11 cellular contexts compared by ENCODE assay signal in genomic region chr7:36639826-36640225, GRCh38.
DNase-seq lines count a peak whose midpoint lies in the region; ATAC-seq and TF ChIP-seq lines count a peak whose summit lies in the region.
"Had no signal": no experiment of that assay in that cellular context is flagged by ENCODE, and none has a peak within 500 bp of the region (broad histone marks: within the 10 kb centered on the region; RNA-seq: fewer than 3 reads in every experiment).

No MANE protein-coding gene starts in this region.

- H3K4me1 ChIP-seq in gastroesophageal sphincter: no peaks in the 10 kb centered on the region

- no peak for TF ChIP-seq EP300 in gastroesophageal sphincter (IDR thresholded peaks at IDR 0.05)

- no peaks in the 10 kb centered on the region for H3K27me3 ChIP-seq in gastroesophageal sphincter

- no peak for TF ChIP-seq POLR2A in gastroesophageal sphincter (IDR thresholded peaks at IDR 0.05)

- no peaks in the 10 kb centered on the region for H3K27me3 Mint-ChIP-seq in activated CD4-positive, alpha-beta T cell treated with anti-CD3 and anti-CD28 coated beads for 36 hours
- no peaks in the 10 kb centered on the region for H3K27me3 Mint-ChIP-seq in stimulated activated naive CD8-positive, alpha-beta T cell treated with anti-CD3 and anti-CD28 coated beads, Interleukin-15, amount 100 ng/mL, for 72 hours

- no peaks in the 10 kb centered on the region for H3K9me3 ChIP-seq in gastroesophageal sphincter

- H3K4me3 ChIP-seq in gastroesophageal sphincter: no peak overlapping the region

- H3K4me1 Mint-ChIP-seq in activated CD4-positive, alpha-beta T cell treated with anti-CD3 and anti-CD28 coated beads for 36 hours: peaks cover 75% of the 10 kb centered on the region
- H3K4me1 Mint-ChIP-seq in stimulated activated naive CD8-positive, alpha-beta T cell treated with anti-CD3 and anti-CD28 coated beads, Interleukin-15, amount 100 ng/mL, for 72 hours: peaks cover 78% of the 10 kb centered on the region

- CTCF ChIA-PET in activated CD4-positive, alpha-beta T cell treated with anti-CD3 and anti-CD28 coated beads for 36 hours (lab: Charles Lee): interaction anchor here (0.5 to 3.1 kb wide), 5 partner anchors 9 to 327 kb away, joined by 3 to 15 read pairs (median 4); no protein-coding TSS in a partner anchor

- no peak overlapping the region for H3K27ac ChIP-seq in gastroesophageal sphincter

- TF ChIP-seq CTCF in gastroesophageal sphincter (IDR thresholded peaks at IDR 0.05): no peak

- H3K27ac Mint-ChIP-seq in activated CD4-positive, alpha-beta T cell treated with anti-CD3 and anti-CD28 coated beads for 36 hours: peak overlapping the region; percentile 69
- peak overlapping the region; percentile 92 for H3K27ac Mint-ChIP-seq in stimulated activated naive CD8-positive, alpha-beta T cell treated with anti-CD3 and anti-CD28 coated beads, Interleukin-15, amount 100 ng/mL, for 72 hours

- POLR2A ChIA-PET in activated CD4-positive, alpha-beta T cell treated with anti-CD3 and anti-CD28 coated beads for 36 hours (lab: Charles Lee): interaction anchor here (0.6 kb wide), 1 partner anchor 1504 kb away, joined by 4 read pairs; no protein-coding TSS in a partner anchor

- intact Hi-C loops in activated CD4-positive, alpha-beta T cell treated with anti-CD3 and anti-CD28 coated beads for 36 hours (cut with DNase I, micrococcal nuclease): no loop called here
- intact Hi-C loops in left colon (cut with DNase I, micrococcal nuclease): no loop called here

- peak overlapping the region; percentile 9 for H3K4me3 Mint-ChIP-seq in activated CD4-positive, alpha-beta T cell treated with anti-CD3 and anti-CD28 coated beads for 36 hours
- H3K4me3 Mint-ChIP-seq in stimulated activated naive CD8-positive, alpha-beta T cell treated with anti-CD3 and anti-CD28 coated beads, Interleukin-15, amount 100 ng/mL, for 72 hours: peak overlapping the region; percentile 70 to 71
- H3K4me3 Mint-ChIP-seq: brain had no signal

- H3K36me3 ChIP-seq in gastroesophageal sphincter: no peaks in the 10 kb centered on the region

- peak; percentile 89 for ATAC-seq in activated CD4-positive, alpha-beta T cell treated with anti-CD3 and anti-CD28 coated beads for 36 hours
- ATAC-seq in left colon: peak; percentile 24
- peak; percentile 92 for ATAC-seq in stimulated activated naive CD8-positive, alpha-beta T cell treated with anti-CD3 and anti-CD28 coated beads, Interleukin-15, amount 100 ng/mL, for 72 hours
- no peak for ATAC-seq in gastroesophageal sphincter

- peaks cover 15% of the 10 kb centered on the region for H3K36me3 Mint-ChIP-seq in activated CD4-positive, alpha-beta T cell treated with anti-CD3 and anti-CD28 coated beads for 36 hours (ENCODE audit: low read depth)
- H3K36me3 Mint-ChIP-seq: brain had no signal

- 33 to 54% methylated on average over 2 to 6 of the region's 8 CpGs for WGBS in gastroesophageal sphincter (ENCODE audit: low coverage in 1 of 2), 2 donors

- DNase-seq in activated CD4-positive, alpha-beta T cell treated with anti-CD3 and anti-CD28 coated beads for 36 hours: peak; percentile 59
- DNase-seq in activated CD4-positive, alpha-beta T cell treated with anti-CD3 and anti-CD28 coated beads for 1 hour: no peak
- DNase-seq in activated CD8-positive, alpha-beta memory T cell treated with anti-CD3 and anti-CD28 coated beads, Interleukin-2, amount 50 U/mL, for 48 hours: peak; percentile 59
- no peak for DNase-seq in left colon
- peak; percentile 19 to 60 for DNase-seq in stimulated activated naive CD8-positive, alpha-beta T cell treated with anti-CD3 and anti-CD28 coated beads, Interleukin-15, amount 100 ng/mL, for 72 hours
- DNase-seq in NCI-H226: no peak
- no peak for DNase-seq in NOMO-1 treated with dmso at 0.1 percent for 144 hours (lab: John Stamatoyannopoulos, UW; ENCODE audit: unreplicated experiment)
- DNase-seq: 8988T, MM.1S had no signal

- no peaks in the 10 kb centered on the region for H3K9me3 Mint-ChIP-seq in activated CD4-positive, alpha-beta T cell treated with anti-CD3 and anti-CD28 coated beads for 36 hours (ENCODE audit: low read depth)
- H3K9me3 Mint-ChIP-seq in stimulated activated naive CD8-positive, alpha-beta T cell treated with anti-CD3 and anti-CD28 coated beads, Interleukin-15, amount 100 ng/mL, for 72 hours: peaks cover 0 to 6% of the 10 kb centered on the region in 2 donors

Comparison
In these comparisons a context has a peak if more than half of its experiments do, and no peak if none do; other contexts are left out.
1. DNase-seq: peak in activated CD4-positive, alpha-beta T cell treated with anti-CD3 and anti-CD28 coated beads for 36 hours (single experiment), activated CD8-positive, alpha-beta memory T cell treated with anti-CD3 and anti-CD28 coated beads, Interleukin-2, amount 50 U/mL, for 48 hours (single experiment) and stimulated activated naive CD8-positive, alpha-beta T cell treated with anti-CD3 and anti-CD28 coated beads, Interleukin-15, amount 100 ng/mL, for 72 hours (2 of 2); none in activated CD4-positive, alpha-beta T cell treated with anti-CD3 and anti-CD28 coated beads for 1 hour (single experiment), left colon (0 of 2), NCI-H226 (single experiment) and NOMO-1 treated with dmso at 0.1 percent for 144 hours (single experiment).